In genomic region chr3:79872483-79872882, GRCh38 we compare ENCODE assay signal across 22 cellular contexts.
A peak's percentile ranks its signal among the peaks of the same experiment; 100 is the strongest.
DNase-seq lines count a peak whose midpoint lies in the region; ATAC-seq, FAIRE-seq and TF ChIP-seq lines count a peak whose summit lies in the region.
"Had no signal": no experiment of that assay in that cellular context is flagged by ENCODE, and none has a peak within 500 bp of the region (broad histone marks: within the 10 kb centered on the region; RNA-seq: fewer than 3 reads in every experiment).

No MANE protein-coding gene starts in this region.

- no peaks in the 10 kb centered on the region for H3K36me3 Mint-ChIP-seq in chondrocyte (ENCODE audit: low read depth)
- no peaks in the 10 kb centered on the region for H3K36me3 Mint-ChIP-seq in activated CD8-positive, alpha-beta T cell treated with anti-CD3 and anti-CD28 coated beads for 36 hours (ENCODE audit: low read depth)
- H3K36me3 Mint-ChIP-seq: activated CD8-positive, alpha-beta memory T cell treated with anti-CD3 and anti-CD28 coated beads, Interleukin-2, amount 10 ng/mL, durations not matched to agents 7 days and 5 days; CD8-positive, alpha-beta memory T cell had no signal

- FAIRE-seq in A549 (lab: Jason Lieb, UNC), result no peak
- FAIRE-seq: G401.6, GM12891 had no signal

- no peaks in the 10 kb centered on the region for H3K4me1 ChIP-seq in A549
- H3K4me1 ChIP-seq: heart left ventricle, upper lobe of right lung had no signal

- H3K4me1 Mint-ChIP-seq in chondrocyte (ENCODE audit: low read depth), result peaks cover 51% of the 10 kb centered on the region
- H3K4me1 Mint-ChIP-seq in activated CD8-positive, alpha-beta T cell treated with anti-CD3 and anti-CD28 coated beads for 36 hours (ENCODE audit: low read depth), result no peaks in the 10 kb centered on the region
- H3K4me1 Mint-ChIP-seq: activated B cell treated with CpG ODN at 0.5 μM for 24 hours; activated CD8-positive, alpha-beta memory T cell treated with anti-CD3 and anti-CD28 coated beads, Interleukin-2, amount 10 ng/mL, durations not matched to agents 7 days and 5 days; CD8-positive, alpha-beta memory T cell had no signal

- no peak for TF ChIP-seq POLR2A in A549 (IDR thresholded peaks at IDR 0.05; ENCODE audit: low read length)

- TF ChIP-seq CTCF in A549 (IDR thresholded peaks at IDR 0.05), result no peak
- TF ChIP-seq CTCF in chondrocyte (IDR thresholded peaks at IDR 0.05), result no peak
- TF ChIP-seq CTCF in kidney epithelial cell (IDR thresholded peaks at IDR 0.05; ENCODE audit: insufficient read depth, low read length, poor library complexity, severe bottlenecking), result no peak
- no peak for TF ChIP-seq CTCF in activated CD8-positive, alpha-beta T cell treated with anti-CD3 and anti-CD28 coated beads for 36 hours (IDR thresholded peaks at IDR 0.05)

- POLR2A ChIA-PET in A549 (lab: Yijun Ruan, JAX), result no interaction called here
- POLR2A ChIA-PET in activated CD8-positive, alpha-beta T cell treated with anti-CD3 and anti-CD28 coated beads for 36 hours (lab: Charles Lee), result no interaction called here

- CTCF ChIA-PET in A549 (lab: Yijun Ruan, JAX), result no interaction called here
- CTCF ChIA-PET in activated CD8-positive, alpha-beta T cell treated with anti-CD3 and anti-CD28 coated beads for 36 hours (lab: Charles Lee), result no interaction called here

- peak overlapping the region; percentile 67 for H3K27ac Mint-ChIP-seq in chondrocyte (ENCODE audit: unreplicated experiment)
- H3K27ac Mint-ChIP-seq in activated CD8-positive, alpha-beta T cell treated with anti-CD3 and anti-CD28 coated beads for 36 hours, result no peak overlapping the region
- H3K27ac Mint-ChIP-seq: activated B cell treated with CpG ODN at 0.5 μM for 24 hours; activated CD8-positive, alpha-beta memory T cell treated with anti-CD3 and anti-CD28 coated beads, Interleukin-2, amount 10 ng/mL, durations not matched to agents 7 days and 5 days; CD8-positive, alpha-beta memory T cell had no signal

- TF ChIP-seq EP300 in A549 (IDR thresholded peaks at IDR 0.05), result no peak

- H3K9me3 ChIP-seq in A549, result peaks cover 3% of the 10 kb centered on the region; the same call in 1 of the 3 replicates
- H3K9me3 ChIP-seq: mucosa of descending colon, upper lobe of right lung had no signal

- peak in 1 of 2 experiments; percentile 54; a peak in 2 of 6 replicates for ATAC-seq in A549
- no peak for ATAC-seq in activated CD8-positive, alpha-beta T cell treated with anti-CD3 and anti-CD28 coated beads for 36 hours
- ATAC-seq: activated CD8-positive, alpha-beta memory T cell treated with anti-CD3 and anti-CD28 coated beads, Interleukin-2, amount 10 ng/mL, durations not matched to agents 7 days and 5 days; heart left ventricle; mucosa of descending colon; stimulated activated naive CD8-positive, alpha-beta T cell treated with anti-CD3 and anti-CD28 coated beads, Interleukin-15, Interleukin-2, amounts not matched to agents 100 U/mL and 50 U/mL, for 24 hours; upper lobe of right lung had no signal

- H3K4me3 ChIP-seq in A549, result no peak overlapping the region
- no peak overlapping the region for H3K4me3 ChIP-seq in kidney epithelial cell (ENCODE audit: low read depth, low read length)
- H3K4me3 ChIP-seq: heart left ventricle, mucosa of descending colon, upper lobe of right lung had no signal

- no peaks in the 10 kb centered on the region for H3K9me3 Mint-ChIP-seq in chondrocyte (ENCODE audit: low read depth)
- H3K9me3 Mint-ChIP-seq in activated CD8-positive, alpha-beta T cell treated with anti-CD3 and anti-CD28 coated beads for 36 hours, result peaks cover 10% of the 10 kb centered on the region

- intact Hi-C loops in activated CD8-positive, alpha-beta T cell treated with anti-CD3 and anti-CD28 coated beads for 36 hours (cut with micrococcal nuclease), result no loop called here

- no peaks in the 10 kb centered on the region for H3K36me3 ChIP-seq in kidney epithelial cell (ENCODE audit: control insufficient read depth, insufficient read depth, low read length)
- H3K36me3 ChIP-seq: heart left ventricle, upper lobe of right lung had no signal

- TF ChIP-seq RAD21 in A549 (conservative IDR thresholded peaks at IDR 0.05 in 1 of 2, IDR thresholded peaks at IDR 0.05 in 1 of 2), result no peak

- H3K27me3 ChIP-seq in kidney epithelial cell (ENCODE audit: control insufficient read depth, insufficient read depth, low read length), result no peaks in the 10 kb centered on the region
- H3K27me3 ChIP-seq: heart left ventricle, upper lobe of right lung had no signal

- H3K27me3 Mint-ChIP-seq in chondrocyte (ENCODE audit: low read depth), result no peaks in the 10 kb centered on the region
- no peaks in the 10 kb centered on the region for H3K27me3 Mint-ChIP-seq in activated CD8-positive, alpha-beta T cell treated with anti-CD3 and anti-CD28 coated beads for 36 hours
- H3K27me3 Mint-ChIP-seq: activated B cell treated with CpG ODN at 0.5 μM for 24 hours; activated CD8-positive, alpha-beta memory T cell treated with anti-CD3 and anti-CD28 coated beads, Interleukin-2, amount 10 ng/mL, durations not matched to agents 7 days and 5 days; CD8-positive, alpha-beta memory T cell had no signal

- WGBS in A549 (ENCODE audit: missing lambda C conversion rate), result 0% methylated on average over 1 of the region's 1 CpG

- H3K27ac ChIP-seq in A549, result no peak overlapping the region
- H3K27ac ChIP-seq: heart left ventricle, upper lobe of right lung had no signal

- no peak overlapping the region for H3K4me3 Mint-ChIP-seq in chondrocyte (ENCODE audit: unreplicated experiment)
- H3K4me3 Mint-ChIP-seq in activated CD8-positive, alpha-beta T cell treated with anti-CD3 and anti-CD28 coated beads for 36 hours, result no peak overlapping the region
- H3K4me3 Mint-ChIP-seq: activated B cell treated with CpG ODN at 0.5 μM for 24 hours; activated CD8-positive, alpha-beta memory T cell treated with anti-CD3 and anti-CD28 coated beads, Interleukin-2, amount 10 ng/mL, durations not matched to agents 7 days and 5 days; CD8-positive, alpha-beta memory T cell had no signal

- no peak overlapping the region for H3K4me2 ChIP-seq in A549

- peak in 1 of 2 experiments; percentile 58 for DNase-seq in A549 (ENCODE audit: low read depth in 1 of 2, low spot score in 1 of 2)
- DNase-seq in LHCN-M2 (ENCODE audit: low read depth), result peak; percentile 56
- no peak for DNase-seq in chondrocyte (ENCODE audit: low spot score)
- peak; percentile 23 for DNase-seq in kidney epithelial cell (ENCODE audit: low read depth)
- no peak for DNase-seq in putamen (ENCODE audit: low spot score)
- no peak for DNase-seq in activated CD8-positive, alpha-beta T cell treated with anti-CD3 and anti-CD28 coated beads for 36 hours
- DNase-seq in NCI-H2107 treated with DMSO at 0.1 percent for 48 hours (lab: John Stamatoyannopoulos, UW; ENCODE audit: unreplicated experiment), result no peak
- DNase-seq in HuH-7.5 (ENCODE audit: low spot score), result no peak
- DNase-seq: activated B cell treated with CpG ODN at 0.5 μM for 24 hours; activated CD8-positive, alpha-beta memory T cell treated with anti-CD3 and anti-CD28 coated beads, Interleukin-2, amount 10 ng/mL, durations not matched to agents 7 days and 5 days; activated naive CD4-positive, alpha-beta T cell treated with Interleukin-2 at 50 U/mL for 16 hours; caudate nucleus; CD8-positive, alpha-beta memory T cell; H7; heart left ventricle; mucosa of descending colon; nucleus accumbens; stimulated activated CD4-positive, alpha-beta T cell treated with anti-CD3 and anti-CD28 coated beads, Interleukin-12 subunit alpha, Interleukin-12 subunit beta, amount 100 ng/mL, for 4 hours; stimulated activated naive CD8-positive, alpha-beta T cell treated with anti-CD3 and anti-CD28 coated beads, Interleukin-15, Interleukin-2, amounts not matched to agents 100 U/mL and 50 U/mL, for 24 hours; upper lobe of right lung had no signal

TF ChIP-seq in A549, 52 proteins besides CTCF, POLR2A, EP300 and RAD21:
- no peak for TF ChIP-seq CBX2 (IDR thresholded peaks at IDR 0.05; ENCODE audit: borderline replicate concordance, low read depth)
- peak; percentile 64; the same call in 1 of the 2 replicates for TF ChIP-seq GATA3 (IDR thresholded peaks at IDR 0.05; ENCODE audit: borderline replicate concordance)

Comparison
In these comparisons a context has a peak if more than half of its experiments do, and no peak if none do; other contexts are left out.
1. DNase-seq: peak in LHCN-M2 (single experiment) and kidney epithelial cell (single experiment); none in chondrocyte (single experiment), putamen (single experiment), activated CD8-positive, alpha-beta T cell treated with anti-CD3 and anti-CD28 coated beads for 36 hours (single experiment), NCI-H2107 treated with DMSO at 0.1 percent for 48 hours (single experiment) and HuH-7.5 (single experiment).